Comparison of ENCODE assay signal across 11 cellular contexts in the genomic region with DNA sequence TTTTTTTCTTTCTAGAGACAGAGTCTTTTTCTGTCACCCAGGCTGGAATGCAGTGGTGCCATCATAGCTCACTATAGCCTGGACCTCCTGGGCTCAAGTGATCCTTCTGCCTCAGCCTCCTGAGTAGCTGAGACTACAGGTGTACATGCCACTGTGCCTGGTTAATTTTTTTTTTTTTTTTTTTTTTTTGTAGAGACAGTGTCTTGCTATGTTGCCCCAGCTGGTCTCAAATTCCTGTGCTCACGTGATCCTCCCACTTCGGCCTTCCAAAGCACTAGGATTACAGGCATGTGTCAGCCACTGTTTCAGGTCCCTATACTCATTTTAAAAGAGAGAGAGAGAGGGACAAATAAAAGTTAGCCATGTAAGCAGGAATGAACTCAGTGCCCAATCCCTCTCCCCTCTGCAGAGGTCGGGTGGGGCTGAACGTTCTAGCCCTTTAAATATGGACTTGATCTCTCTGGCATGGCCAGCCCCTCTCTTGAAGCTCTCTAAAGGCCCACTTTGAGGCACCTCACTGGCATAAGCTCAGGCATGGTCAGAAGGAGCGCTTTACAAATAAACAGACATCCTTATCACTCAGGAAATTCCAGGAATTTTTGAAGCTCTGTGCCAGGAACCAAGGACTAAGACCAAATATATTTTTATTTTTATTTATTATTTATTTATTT.
A peak's percentile ranks its signal among the peaks of the same experiment; 100 is the strongest.
DNase-seq lines count a peak whose midpoint lies in the region; ATAC-seq and TF ChIP-seq lines count a peak whose summit lies in the region.
"Had no signal": no experiment of that assay in that cellular context is flagged by ENCODE, and none has a peak within 500 bp of the region (broad histone marks: within the 10 kb centered on the region; RNA-seq: fewer than 3 reads in every experiment).

No MANE protein-coding gene starts in this region.

- peak overlapping the region; percentile 90 for H3K27ac ChIP-seq in DOHH2 (ENCODE audit: low read depth, low read length)

- peaks cover 48% of the 10 kb centered on the region for H3K4me1 Mint-ChIP-seq in nephron

- H4K20me1 ChIP-seq in DOHH2 (ENCODE audit: control insufficient read depth, insufficient read depth, low read depth, low read length) = no peaks in the 10 kb centered on the region

- H3K9me3 ChIP-seq in DOHH2 (ENCODE audit: control insufficient read depth, insufficient read depth, low read length) = no peaks in the 10 kb centered on the region

- no peaks in the 10 kb centered on the region for H3K27me3 ChIP-seq in DOHH2 (ENCODE audit: control insufficient read depth, low read length)

- TF ChIP-seq CTCF in DOHH2 (IDR thresholded peaks at IDR 0.05; ENCODE audit: low read depth, low read length, poor library complexity, severe bottlenecking) (no peak), cardiac fibroblast (IDR thresholded peaks at IDR 0.05; ENCODE audit: low read depth, low read length) (no peak), nephron (IDR thresholded peaks at IDR 0.05; ENCODE audit: unreplicated experiment in 3 of 3) (no peak)

- no peaks in the 10 kb centered on the region for H3K9me2 ChIP-seq in DOHH2 (replicated peaks; ENCODE audit: control insufficient read depth, low read length)

- peaks cover 95% of the 10 kb centered on the region for H3K4me1 ChIP-seq in DOHH2 (ENCODE audit: control insufficient read depth, low read length)

- peak overlapping the region; percentile 87 for H3K4me3 ChIP-seq in DOHH2 (ENCODE audit: low read length)
- H3K4me3 ChIP-seq in cardiac fibroblast (replicated peaks in 1 of 2; ENCODE audit: low read depth in 2 of 2, low read length in 2 of 2) = no peak overlapping the region

- H3K36me3 ChIP-seq in DOHH2 (ENCODE audit: control insufficient read depth, low read length) = peaks cover 10% of the 10 kb centered on the region

- no peaks in the 10 kb centered on the region for H3K9me3 Mint-ChIP-seq in nephron

- H3F3A ChIP-seq in DOHH2 (ENCODE audit: control insufficient read depth, insufficient read depth) = peaks cover 18% of the 10 kb centered on the region

- ATAC-seq in GM18868 (IDR thresholded peaks at IDR 0.05; ENCODE audit: unreplicated experiment) = no peak

- peaks cover 23% of the 10 kb centered on the region for H3K79me2 ChIP-seq in DOHH2 (ENCODE audit: control insufficient read depth, low read length)

- peak overlapping the region; percentile 55 to 84 (median 81) for H3K27ac Mint-ChIP-seq in nephron

- DNase-seq in NCI-H226 (peak; percentile 86), cardiac fibroblast (ENCODE audit: low read depth in 2 of 2) (peak; percentile 75 to 89), DMS 273 (lab: John Stamatoyannopoulos, UW; ENCODE audit: unreplicated experiment) (no peak), NCI-H1694 treated with DMSO at 0.1 percent for 48 hours (lab: John Stamatoyannopoulos, UW) (no peak)
- no peak for DNase-seq in activated CD4-positive, CD25-positive, alpha-beta regulatory T cell (lab: John Stamatoyannopoulos, UW)
- DNase-seq: activated CD4-positive, alpha-beta T cell treated with anti-CD3 and anti-CD28 coated beads, Interleukin-2, amount 50 U/mL, for 48 hours; central memory CD4-positive, alpha-beta T cell; DND-41 had no signal

- no peaks in the 10 kb centered on the region for H3K36me3 Mint-ChIP-seq in nephron (ENCODE audit: low read depth)

- peak overlapping the region in 1 of 3 experiments; percentile 26 for H3K4me3 Mint-ChIP-seq in nephron

- H3K27me3 Mint-ChIP-seq in nephron (ENCODE audit: low read depth) = peaks cover 3% of the 10 kb centered on the region

- peak overlapping the region; percentile 90 for H3K4me2 ChIP-seq in DOHH2 (ENCODE audit: low read length)

Comparison
In these comparisons a context has a peak if more than half of its experiments do, and no peak if none do; other contexts are left out.
1. DNase-seq: peak in NCI-H226 (single experiment) and cardiac fibroblast (2 of 2); none in DMS 273 (single experiment), activated CD4-positive, CD25-positive, alpha-beta regulatory T cell (0 of 4) and NCI-H1694 treated with DMSO at 0.1 percent for 48 hours (single experiment).